In genomic region chr13:43244482-43244881, GRCh38 we compare ENCODE assay signal across 11 cellular contexts.
"Had no signal": no experiment of that assay in that cellular context is flagged by ENCODE, and none has a peak within 500 bp of the region (broad histone marks: within the 10 kb centered on the region; RNA-seq: fewer than 3 reads in every experiment).

No MANE protein-coding gene starts in this region.

- H3K9me3 ChIP-seq: gastrocnemius medialis, heart right ventricle had no signal

- H3K36me3 Mint-ChIP-seq: naive thymus-derived CD4-positive, alpha-beta T cell; stimulated activated memory B cell treated with anti-CD40 and anti-IgM and Interleukin-4, amounts not matched to agents 10 μg/mL and 1 μg/mL and 100 μg/mL, for 72 hours had no signal

- H3K27ac Mint-ChIP-seq: naive thymus-derived CD4-positive, alpha-beta T cell; stimulated activated memory B cell treated with anti-CD40 and anti-IgM and Interleukin-4, amounts not matched to agents 10 μg/mL and 1 μg/mL and 100 μg/mL, for 72 hours had no signal

- H3K36me3 ChIP-seq: gastrocnemius medialis, heart right ventricle had no signal

- DNase-seq: activated naive CD4-positive, alpha-beta T cell; activated T-cell treated with anti-CD3 and anti-CD28 coated beads for 4 hours; anterior cingulate cortex; cortex of kidney; effector CD4-positive, alpha-beta T cell; gastrocnemius medialis; heart right ventricle; islet precursor cell; naive thymus-derived CD4-positive, alpha-beta T cell had no signal

- H3K27me3 ChIP-seq: gastrocnemius medialis, heart right ventricle had no signal

- H3K9me3 Mint-ChIP-seq: stimulated activated memory B cell treated with anti-CD40 and anti-IgM and Interleukin-4, amounts not matched to agents 10 μg/mL and 1 μg/mL and 100 μg/mL, for 72 hours had no signal

- H3K4me3 Mint-ChIP-seq: naive thymus-derived CD4-positive, alpha-beta T cell; stimulated activated memory B cell treated with anti-CD40 and anti-IgM and Interleukin-4, amounts not matched to agents 10 μg/mL and 1 μg/mL and 100 μg/mL, for 72 hours had no signal

- H3K4me3 ChIP-seq: gastrocnemius medialis, heart right ventricle had no signal

- H3K27ac ChIP-seq: gastrocnemius medialis, heart right ventricle had no signal

- H3K4me1 ChIP-seq: gastrocnemius medialis, heart right ventricle had no signal

- ATAC-seq: activated CD4-positive, CD25-positive, alpha-beta regulatory T cell treated with anti-CD3 and anti-CD28 coated beads, Interleukin-2, amount 50 U/mL, for 24 hours; gastrocnemius medialis; heart right ventricle; naive thymus-derived CD4-positive, alpha-beta T cell; stimulated activated memory B cell treated with anti-CD40 and anti-IgM and Interleukin-4, amounts not matched to agents 10 μg/mL and 1 μg/mL and 100 μg/mL, for 72 hours had no signal
